ENCODE assay signal across 12 cellular contexts in genomic region chr17:16251043-16251442, GRCh38. TPM values are rescaled to one million over a fixed set of nuclear protein-coding genes. Genes with fewer than 3 reads are reported as not detected.
A peak's percentile ranks its signal among the peaks of the same experiment; 100 is the strongest.
DNase-seq lines count a peak whose midpoint lies in the region; ATAC-seq and TF ChIP-seq lines count a peak whose summit lies in the region.
"Had no signal": no experiment of that assay in that cellular context is flagged by ENCODE, and none has a peak within 500 bp of the region (broad histone marks: within the 10 kb centered on the region; RNA-seq: fewer than 3 reads in every experiment).

No MANE protein-coding gene starts in this region.

- no peaks in the 10 kb centered on the region for H3K9me3 ChIP-seq in OCI-LY7 (ENCODE audit: low read length)

- CTCF ChIA-PET in activated CD4-positive, alpha-beta memory T cell treated with anti-CD3 and anti-CD28 coated beads for 36 hours (lab: Charles Lee) = interaction anchor here (0.7 to 1.3 kb wide), 2 partner anchors 34 to 113 kb away, joined by 3 to 4 read pairs; no protein-coding TSS in a partner anchor
- CTCF ChIA-PET in activated CD4-positive, alpha-beta memory T cell treated with anti-CD3 and anti-CD28 coated beads, Interleukin-2, amount 10 ng/mL, durations not matched to agents 7 days and 5 days (lab: Charles Lee) = interaction anchor here (0.6 kb wide), 1 partner anchor 188 kb away, joined by 3 read pairs; no protein-coding TSS in a partner anchor
- CTCF ChIA-PET in OCI-LY7 (lab: Charles Lee; ENCODE audit: unreplicated experiment) = no interaction called here

- no peak for ATAC-seq in stimulated activated naive CD8-positive, alpha-beta T cell treated with anti-CD3 and anti-CD28 coated beads, Interleukin-15, Interleukin-2, amounts not matched to agents 100 U/mL and 50 U/mL, for 24 hours
- no peak for ATAC-seq in GM18907 (IDR thresholded peaks at IDR 0.05; ENCODE audit: unreplicated experiment)

- no peak overlapping the region for H3K27ac ChIP-seq in OCI-LY7 (ENCODE audit: low read depth, low read length, poor library complexity, severe bottlenecking)
- H3K27ac ChIP-seq: C4-2B had no signal

- no peaks in the 10 kb centered on the region for H3K79me2 ChIP-seq in OCI-LY7 (ENCODE audit: insufficient read depth, low read depth, low read length)

- no peak overlapping the region for H3K4me3 Mint-ChIP-seq in activated CD4-positive, alpha-beta memory T cell treated with anti-CD3 and anti-CD28 coated beads for 36 hours
- no peak overlapping the region for H3K4me3 Mint-ChIP-seq in activated CD4-positive, alpha-beta memory T cell treated with anti-CD3 and anti-CD28 coated beads, Interleukin-2, amount 10 ng/mL, durations not matched to agents 7 days and 5 days
- H3K4me3 Mint-ChIP-seq in stimulated activated naive CD8-positive, alpha-beta T cell treated with anti-CD3 and anti-CD28 coated beads, Interleukin-15, Interleukin-2, amounts not matched to agents 100 ng/mL and 50 ng/mL, for 24 hours = peak overlapping the region; percentile 30
- no peak overlapping the region for H3K4me3 Mint-ChIP-seq in chondrocyte (ENCODE audit: unreplicated experiment)

- no peak for TF ChIP-seq CTCF in chondrocyte (IDR thresholded peaks at IDR 0.05)
- TF ChIP-seq CTCF in OCI-LY7 (conservative IDR thresholded peaks at IDR 0.05; ENCODE audit: low read length) = no peak

- no peaks in the 10 kb centered on the region for H3K27me3 Mint-ChIP-seq in activated CD4-positive, alpha-beta memory T cell treated with anti-CD3 and anti-CD28 coated beads for 36 hours
- H3K27me3 Mint-ChIP-seq in activated CD4-positive, alpha-beta memory T cell treated with anti-CD3 and anti-CD28 coated beads, Interleukin-2, amount 10 ng/mL, durations not matched to agents 7 days and 5 days = no peaks in the 10 kb centered on the region
- no peaks in the 10 kb centered on the region for H3K27me3 Mint-ChIP-seq in stimulated activated naive CD8-positive, alpha-beta T cell treated with anti-CD3 and anti-CD28 coated beads, Interleukin-15, Interleukin-2, amounts not matched to agents 100 ng/mL and 50 ng/mL, for 24 hours
- H3K27me3 Mint-ChIP-seq in chondrocyte (ENCODE audit: low read depth) = no peaks in the 10 kb centered on the region

- peak overlapping the region; percentile 34 for H3K27ac Mint-ChIP-seq in activated CD4-positive, alpha-beta memory T cell treated with anti-CD3 and anti-CD28 coated beads for 36 hours
- no peak overlapping the region for H3K27ac Mint-ChIP-seq in activated CD4-positive, alpha-beta memory T cell treated with anti-CD3 and anti-CD28 coated beads, Interleukin-2, amount 10 ng/mL, durations not matched to agents 7 days and 5 days
- peak overlapping the region; percentile 79 for H3K27ac Mint-ChIP-seq in stimulated activated naive CD8-positive, alpha-beta T cell treated with anti-CD3 and anti-CD28 coated beads, Interleukin-15, Interleukin-2, amounts not matched to agents 100 ng/mL and 50 ng/mL, for 24 hours
- peak overlapping the region; percentile 86 for H3K27ac Mint-ChIP-seq in chondrocyte (ENCODE audit: unreplicated experiment)

- peaks cover 13% of the 10 kb centered on the region; the same call in 1 of the 2 replicates for H3K36me3 ChIP-seq in OCI-LY7 (ENCODE audit: insufficient read depth, low read length)

- intact Hi-C loops in activated CD4-positive, alpha-beta memory T cell treated with anti-CD3 and anti-CD28 coated beads for 36 hours (cut with micrococcal nuclease) = no loop called here
- intact Hi-C loops in OCI-LY7 (cut with micrococcal nuclease; ENCODE audit: unreplicated experiment) = no loop called here

- H3K36me3 Mint-ChIP-seq in activated CD4-positive, alpha-beta memory T cell treated with anti-CD3 and anti-CD28 coated beads for 36 hours = peaks cover 8% of the 10 kb centered on the region
- H3K36me3 Mint-ChIP-seq in activated CD4-positive, alpha-beta memory T cell treated with anti-CD3 and anti-CD28 coated beads, Interleukin-2, amount 10 ng/mL, durations not matched to agents 7 days and 5 days (ENCODE audit: low read depth) = peaks cover 8% of the 10 kb centered on the region
- H3K36me3 Mint-ChIP-seq in stimulated activated naive CD8-positive, alpha-beta T cell treated with anti-CD3 and anti-CD28 coated beads, Interleukin-15, Interleukin-2, amounts not matched to agents 100 ng/mL and 50 ng/mL, for 24 hours (ENCODE audit: low read depth) = peaks cover 45% of the 10 kb centered on the region
- peaks cover 2% of the 10 kb centered on the region for H3K36me3 Mint-ChIP-seq in chondrocyte (ENCODE audit: low read depth)

- H3K9me3 Mint-ChIP-seq in activated CD4-positive, alpha-beta memory T cell treated with anti-CD3 and anti-CD28 coated beads for 36 hours = no peaks in the 10 kb centered on the region
- no peaks in the 10 kb centered on the region for H3K9me3 Mint-ChIP-seq in activated CD4-positive, alpha-beta memory T cell treated with anti-CD3 and anti-CD28 coated beads, Interleukin-2, amount 10 ng/mL, durations not matched to agents 7 days and 5 days
- no peaks in the 10 kb centered on the region for H3K9me3 Mint-ChIP-seq in stimulated activated naive CD8-positive, alpha-beta T cell treated with anti-CD3 and anti-CD28 coated beads, Interleukin-15, Interleukin-2, amounts not matched to agents 100 ng/mL and 50 ng/mL, for 24 hours
- no peaks in the 10 kb centered on the region for H3K9me3 Mint-ChIP-seq in chondrocyte (ENCODE audit: low read depth)

- H4K20me1 ChIP-seq in OCI-LY7 (ENCODE audit: insufficient read depth, low read length) = no peaks in the 10 kb centered on the region

- POLR2A ChIA-PET in activated CD4-positive, alpha-beta memory T cell treated with anti-CD3 and anti-CD28 coated beads for 36 hours (lab: Charles Lee) = interaction anchor here (0.6 to 1.5 kb wide), 3 partner anchors 19 to 171 kb away, joined by 3 to 4 read pairs (median 3); no protein-coding TSS in a partner anchor
- POLR2A ChIA-PET in activated CD4-positive, alpha-beta memory T cell treated with anti-CD3 and anti-CD28 coated beads, Interleukin-2, amount 10 ng/mL, durations not matched to agents 7 days and 5 days (lab: Charles Lee) = interaction anchor here (0.6 kb wide), 1 partner anchor 97 kb away, joined by 3 read pairs; no protein-coding TSS in a partner anchor
- POLR2A ChIA-PET in OCI-LY7 (lab: Charles Lee) = interaction anchor here (0.6 to 1.0 kb wide), 3 partner anchors 38 to 100 kb away, joined by 3 to 4 read pairs (median 3); no protein-coding TSS in a partner anchor

- peaks cover 14% of the 10 kb centered on the region for H3K4me1 Mint-ChIP-seq in activated CD4-positive, alpha-beta memory T cell treated with anti-CD3 and anti-CD28 coated beads for 36 hours (ENCODE audit: low read depth)
- H3K4me1 Mint-ChIP-seq in activated CD4-positive, alpha-beta memory T cell treated with anti-CD3 and anti-CD28 coated beads, Interleukin-2, amount 10 ng/mL, durations not matched to agents 7 days and 5 days = peaks cover 12% of the 10 kb centered on the region
- peaks cover 26% of the 10 kb centered on the region for H3K4me1 Mint-ChIP-seq in stimulated activated naive CD8-positive, alpha-beta T cell treated with anti-CD3 and anti-CD28 coated beads, Interleukin-15, Interleukin-2, amounts not matched to agents 100 ng/mL and 50 ng/mL, for 24 hours (ENCODE audit: low read depth)
- H3K4me1 Mint-ChIP-seq in chondrocyte (ENCODE audit: low read depth) = peaks cover 33% of the 10 kb centered on the region

- no peak overlapping the region for H3K4me3 ChIP-seq in OCI-LY7 (ENCODE audit: low read depth, low read length, poor library complexity, severe bottlenecking)

- no peak for DNase-seq in activated CD4-positive, alpha-beta memory T cell treated with anti-CD3 and anti-CD28 coated beads for 36 hours
- DNase-seq in activated CD4-positive, alpha-beta memory T cell treated with anti-CD3 and anti-CD28 coated beads, Interleukin-2, amount 10 ng/mL, durations not matched to agents 7 days and 5 days = no peak
- DNase-seq in stimulated activated naive CD8-positive, alpha-beta T cell treated with anti-CD3 and anti-CD28 coated beads, Interleukin-15, Interleukin-2, amounts not matched to agents 100 U/mL and 50 U/mL, for 24 hours = no peak
- DNase-seq in chondrocyte (ENCODE audit: low spot score) = no peak
- no peak for DNase-seq in OCI-LY7 (ENCODE audit: low spot score)
- no peak for DNase-seq in foreskin melanocyte
- DNase-seq: MM.1S, NCI-H1105, NCI-H1694 treated with DMSO at 0.1 percent for 48 hours had no signal

- H3K9me2 ChIP-seq in OCI-LY7 (ENCODE audit: insufficient read depth, low read length) = no peaks in the 10 kb centered on the region

- no peak overlapping the region for H2AFZ ChIP-seq in OCI-LY7 (ENCODE audit: low read length)

- no TSS peak for BruUV-seq in OCI-LY7 (replicated peaks; lab: Mats Ljungman, UMichigan)

- H3K4me1 ChIP-seq in OCI-LY7 (ENCODE audit: insufficient read depth, low read length, poor library complexity, severe bottlenecking) = no peaks in the 10 kb centered on the region

- H3K4me2 ChIP-seq in OCI-LY7 (ENCODE audit: low read length) = no peak overlapping the region

RNA-seq across cellular contexts. Expression of gene PIGL, which starts 34.0 kb away (rescaled TPM):
- total RNA-seq in activated CD4-positive, alpha-beta memory T cell treated with anti-CD3 and anti-CD28 coated beads for 36 hours = 10 to 100 TPM; 31.6 to 33.7 TPM
- 10 to 100 TPM; 30.5 to 35.2 TPM for total RNA-seq in activated CD4-positive, alpha-beta memory T cell treated with anti-CD3 and anti-CD28 coated beads, Interleukin-2, amount 10 ng/mL, durations not matched to agents 7 days and 5 days
- 15.9 to 21.9 TPM (median 19.1 TPM) in 3 replicates for total RNA-seq in chondrocyte
- total RNA-seq in OCI-LY7 (2014; rRNA removed; shearing (Covaris generic)) = 38.1 and 39.4 TPM in 2 replicates
- total RNA-seq in OCI-LY7 (2022) = 43.6 and 50.0 TPM in 2 replicates

RNA-seq across cellular contexts. Expression of gene NCOR1, which starts 35.7 kb away (rescaled TPM):
- 100 to 1,000 TPM; 104 to 112 TPM for total RNA-seq in activated CD4-positive, alpha-beta memory T cell treated with anti-CD3 and anti-CD28 coated beads for 36 hours
- total RNA-seq in activated CD4-positive, alpha-beta memory T cell treated with anti-CD3 and anti-CD28 coated beads, Interleukin-2, amount 10 ng/mL, durations not matched to agents 7 days and 5 days = 100 to 1,000 TPM; 136 to 141 TPM
- total RNA-seq in chondrocyte (102 to 115 TPM (median 108 TPM) in 3 replicates), OCI-LY7 (2022) (134 and 157 TPM in 2 replicates)
- 68.0 and 80.6 TPM in 2 replicates for total RNA-seq in OCI-LY7 (2014; rRNA removed; shearing (Covaris generic))
